8 cellular contexts compared by ENCODE assay signal in genomic region chr6:166381381-166381732, GRCh38. TPM values are rescaled to one million over a fixed set of nuclear protein-coding genes. Genes with fewer than 3 reads are reported as not detected.
DNase-seq lines count a peak whose midpoint lies in the region; ATAC-seq, FAIRE-seq and TF ChIP-seq lines count a peak whose summit lies in the region.

No MANE protein-coding gene starts in this region.

- peak overlapping the region; percentile 91 to 97 for H3K27ac ChIP-seq in thoracic aorta

- no peaks in the 10 kb centered on the region for H3K36me3 ChIP-seq in thoracic aorta

- peak; percentile 49 for FAIRE-seq in islet of Langerhans (lab: Jason Lieb, UNC)
- no peak for FAIRE-seq in D721Med (lab: Jason Lieb, UNC)

- H3K36me3 Mint-ChIP-seq in activated CD4-positive, alpha-beta T cell treated with anti-CD3 and anti-CD28 coated beads, Interleukin-2, amount 10 ng/mL, durations not matched to agents 24 days and 14 days (ENCODE audit: low read depth), result no peaks in the 10 kb centered on the region
- H3K36me3 Mint-ChIP-seq in activated CD8-positive, alpha-beta T cell treated with anti-CD3 and anti-CD28 coated beads, Interleukin-2, amount 10 ng/mL, durations not matched to agents 7 days and 5 days (ENCODE audit: low read depth), result no peaks in the 10 kb centered on the region

- ATAC-seq in activated CD8-positive, alpha-beta T cell treated with anti-CD3 and anti-CD28 coated beads, Interleukin-2, amount 10 ng/mL, durations not matched to agents 7 days and 5 days, result no peak
- ATAC-seq in thoracic aorta (ENCODE audit: insufficient number of reproducible peaks, low FRiP score, low read depth) (no peak), HG03378 (IDR thresholded peaks at IDR 0.05; ENCODE audit: unreplicated experiment) (no peak)

- H3K9me3 ChIP-seq in thoracic aorta, result no peaks in the 10 kb centered on the region

- TF ChIP-seq CTCF in thoracic aorta (IDR thresholded peaks at IDR 0.05), result no peak
- no peak for TF ChIP-seq CTCF in D721Med (IDR thresholded peaks at IDR 0.05; ENCODE audit: insufficient read depth, missing control alignments)

- no peaks in the 10 kb centered on the region for H3K27me3 ChIP-seq in thoracic aorta (replicated peaks; ENCODE audit: insufficient read depth)

- CTCF ChIA-PET in activated CD8-positive, alpha-beta T cell treated with anti-CD3 and anti-CD28 coated beads, Interleukin-2, amount 10 ng/mL, durations not matched to agents 7 days and 5 days (lab: Charles Lee), result interaction anchor here (0.6 to 5.2 kb wide), 44 partner anchors 8 to 148 kb away, joined by 3 to 55 read pairs (median 5); partner anchors contain the start of genes PRR18 and SFT2D1

- POLR2A ChIA-PET in activated CD8-positive, alpha-beta T cell treated with anti-CD3 and anti-CD28 coated beads, Interleukin-2, amount 10 ng/mL, durations not matched to agents 7 days and 5 days (lab: Charles Lee), result interaction anchor here (0.7 to 1.4 kb wide), 3 partner anchors 40 to 105 kb away, joined by 3 to 4 read pairs (median 3); no protein-coding TSS in a partner anchor

- no peaks in the 10 kb centered on the region for H3K27me3 Mint-ChIP-seq in activated CD4-positive, alpha-beta T cell treated with anti-CD3 and anti-CD28 coated beads, Interleukin-2, amount 10 ng/mL, durations not matched to agents 24 days and 14 days
- H3K27me3 Mint-ChIP-seq in activated CD8-positive, alpha-beta T cell treated with anti-CD3 and anti-CD28 coated beads, Interleukin-2, amount 10 ng/mL, durations not matched to agents 7 days and 5 days (ENCODE audit: low read depth), result no peaks in the 10 kb centered on the region

- intact Hi-C loops in activated CD4-positive, alpha-beta T cell treated with anti-CD3 and anti-CD28 coated beads, Interleukin-2, amount 10 ng/mL, durations not matched to agents 24 days and 14 days (cut with micrococcal nuclease), result loop anchor here (5.0 kb wide), 3 partner anchors 36 to 1446 kb away; partner anchors contain the start of genes AFDN and RNASET2

- peaks cover 16 to 29% of the 10 kb centered on the region in 2 donors for H3K4me1 ChIP-seq in thoracic aorta (ENCODE audit: control insufficient read depth in 1 of 2, low read depth in 2 of 2)

- peak overlapping the region; percentile 88 for H3K4me3 Mint-ChIP-seq in activated CD4-positive, alpha-beta T cell treated with anti-CD3 and anti-CD28 coated beads, Interleukin-2, amount 10 ng/mL, durations not matched to agents 24 days and 14 days
- peak overlapping the region; percentile 94 for H3K4me3 Mint-ChIP-seq in activated CD8-positive, alpha-beta T cell treated with anti-CD3 and anti-CD28 coated beads, Interleukin-2, amount 10 ng/mL, durations not matched to agents 7 days and 5 days

- peaks cover 13% of the 10 kb centered on the region for H3K4me1 Mint-ChIP-seq in activated CD4-positive, alpha-beta T cell treated with anti-CD3 and anti-CD28 coated beads, Interleukin-2, amount 10 ng/mL, durations not matched to agents 24 days and 14 days
- peaks cover 16% of the 10 kb centered on the region for H3K4me1 Mint-ChIP-seq in activated CD8-positive, alpha-beta T cell treated with anti-CD3 and anti-CD28 coated beads, Interleukin-2, amount 10 ng/mL, durations not matched to agents 7 days and 5 days (ENCODE audit: low read depth)

- H3K9me3 Mint-ChIP-seq in activated CD4-positive, alpha-beta T cell treated with anti-CD3 and anti-CD28 coated beads, Interleukin-2, amount 10 ng/mL, durations not matched to agents 24 days and 14 days, result no peaks in the 10 kb centered on the region
- no peaks in the 10 kb centered on the region for H3K9me3 Mint-ChIP-seq in activated CD8-positive, alpha-beta T cell treated with anti-CD3 and anti-CD28 coated beads, Interleukin-2, amount 10 ng/mL, durations not matched to agents 7 days and 5 days (ENCODE audit: insufficient read depth)

- no peak for DNase-seq in activated CD4-positive, alpha-beta T cell treated with anti-CD3 and anti-CD28 coated beads, Interleukin-2, amount 10 ng/mL, durations not matched to agents 24 days and 14 days
- DNase-seq in activated CD4-positive, alpha-beta T cell treated with anti-CD3 and anti-CD28 coated beads for 1 hour, result no peak
- DNase-seq in activated CD8-positive, alpha-beta T cell treated with anti-CD3 and anti-CD28 coated beads, Interleukin-2, amount 10 ng/mL, durations not matched to agents 7 days and 5 days, result no peak
- DNase-seq in thoracic aorta (ENCODE audit: low spot score), result no peak
- no peak for DNase-seq in D721Med (ENCODE audit: insufficient read length, low spot score)
- DNase-seq in middle frontal gyrus (ENCODE audit: extremely low spot score, low spot score), result no peak

- H3K4me3 ChIP-seq in thoracic aorta, result peak overlapping the region; percentile 77

- H3K27ac Mint-ChIP-seq in activated CD4-positive, alpha-beta T cell treated with anti-CD3 and anti-CD28 coated beads, Interleukin-2, amount 10 ng/mL, durations not matched to agents 24 days and 14 days, result peak overlapping the region; percentile 59
- peak overlapping the region; percentile 86 for H3K27ac Mint-ChIP-seq in activated CD8-positive, alpha-beta T cell treated with anti-CD3 and anti-CD28 coated beads, Interleukin-2, amount 10 ng/mL, durations not matched to agents 7 days and 5 days

RNA-seq across cellular contexts. Expression of gene MPC1, which starts 1.4 kb away (rescaled TPM):
- 17.1 and 18.1 TPM in 2 replicates for total RNA-seq in activated CD4-positive, alpha-beta T cell treated with anti-CD3 and anti-CD28 coated beads, Interleukin-2, amount 10 ng/mL, durations not matched to agents 24 days and 14 days
- total RNA-seq in activated CD8-positive, alpha-beta T cell treated with anti-CD3 and anti-CD28 coated beads, Interleukin-2, amount 10 ng/mL, durations not matched to agents 7 days and 5 days, result 10 to 100 TPM; 32.8 to 36.7 TPM
- total RNA-seq in thoracic aorta, result 10 to 100 TPM; 43.8 to 56.0 TPM

RNA-seq across cellular contexts. Expression of gene SFT2D1, which starts 39.0 kb away (rescaled TPM):
- 56.9 and 61.2 TPM in 2 replicates for total RNA-seq in activated CD4-positive, alpha-beta T cell treated with anti-CD3 and anti-CD28 coated beads, Interleukin-2, amount 10 ng/mL, durations not matched to agents 24 days and 14 days
- 10 to 100 TPM; 27.7 to 30.5 TPM for total RNA-seq in activated CD8-positive, alpha-beta T cell treated with anti-CD3 and anti-CD28 coated beads, Interleukin-2, amount 10 ng/mL, durations not matched to agents 7 days and 5 days
- 10 to 100 TPM; 23.3 to 27.9 TPM for total RNA-seq in thoracic aorta
